In genomic region chr9:84867171-84867570, GRCh38 we compare ENCODE assay signal across 28 cellular contexts.
"Had no signal": no experiment of that assay in that cellular context is flagged by ENCODE, and none has a peak within 500 bp of the region (broad histone marks: within the 10 kb centered on the region; RNA-seq: fewer than 3 reads in every experiment).

No MANE protein-coding gene starts in this region.

- H3K36me3 ChIP-seq: ascending aorta, SJSA1 had no signal

- H3K4me1 ChIP-seq: body of pancreas had no signal

- H3K9me3 ChIP-seq: ascending aorta, body of pancreas, SJSA1 had no signal

- H3K4me3 ChIP-seq: ascending aorta, body of pancreas, SJSA1 had no signal

- DNase-seq: activated B cell treated with CpG ODN at 0.5 μM for 24 hours; activated CD4-positive, alpha-beta memory T cell treated with anti-CD3 and anti-CD28 coated beads for 36 hours; activated CD4-positive, alpha-beta T cell treated with anti-CD3 and anti-CD28 coated beads, Interleukin-2, amount 10 ng/mL, durations not matched to agents 7 days and 5 days; activated CD8-positive, alpha-beta memory T cell treated with anti-CD3 and anti-CD28 coated beads for 24 hours; activated effector memory CD4-positive, alpha-beta T cell treated with anti-CD3 and anti-CD28 coated beads, Interleukin-2, amount 50 U/mL, for 16 hours; activated naive CD4-positive, alpha-beta T cell treated with Interleukin-2 at 50 U/mL for 16 hours; activated naive CD8-positive, alpha-beta T cell treated with anti-CD3 and anti-CD28 coated beads, Interleukin-2, amount 50 U/mL, for 24 hours; activated T-cell treated with anti-CD3 and anti-CD28 coated beads, Interleukin-2, amount 50 U/mL, for 4 hours; amniotic stem cell; body of pancreas; NCI-H1092; NCI-H1417; NCI-H1694; NCI-H2029; NCI-H345; NCI-H510A; NCI-H526 treated with DMSO at 0.1 percent for 48 hours; NCI-H82; OCI-M1; RPMI8226; SHP77; T-helper 17 cell; T-helper 9 cell had no signal

- ATAC-seq: activated naive CD4-positive, alpha-beta T cell treated with anti-CD3 and anti-CD28 coated beads, Interleukin-2, amount 50 U/mL, for 72 hours; activated naive CD8-positive, alpha-beta T cell treated with anti-CD3 and anti-CD28 coated beads, Interleukin-2, amount 50 U/mL, for 24 hours; activated T-cell treated with anti-CD3 and anti-CD28 coated beads, Interleukin-2, amount 50 U/mL, for 4 hours; body of pancreas; Panc1; T-helper 17 cell had no signal

- H3K27me3 ChIP-seq: ascending aorta, body of pancreas, SJSA1 had no signal

- H3K27ac ChIP-seq: ascending aorta, body of pancreas, KMS-11, SJSA1 had no signal
